16 cellular contexts compared by ENCODE assay signal in the genomic region with DNA sequence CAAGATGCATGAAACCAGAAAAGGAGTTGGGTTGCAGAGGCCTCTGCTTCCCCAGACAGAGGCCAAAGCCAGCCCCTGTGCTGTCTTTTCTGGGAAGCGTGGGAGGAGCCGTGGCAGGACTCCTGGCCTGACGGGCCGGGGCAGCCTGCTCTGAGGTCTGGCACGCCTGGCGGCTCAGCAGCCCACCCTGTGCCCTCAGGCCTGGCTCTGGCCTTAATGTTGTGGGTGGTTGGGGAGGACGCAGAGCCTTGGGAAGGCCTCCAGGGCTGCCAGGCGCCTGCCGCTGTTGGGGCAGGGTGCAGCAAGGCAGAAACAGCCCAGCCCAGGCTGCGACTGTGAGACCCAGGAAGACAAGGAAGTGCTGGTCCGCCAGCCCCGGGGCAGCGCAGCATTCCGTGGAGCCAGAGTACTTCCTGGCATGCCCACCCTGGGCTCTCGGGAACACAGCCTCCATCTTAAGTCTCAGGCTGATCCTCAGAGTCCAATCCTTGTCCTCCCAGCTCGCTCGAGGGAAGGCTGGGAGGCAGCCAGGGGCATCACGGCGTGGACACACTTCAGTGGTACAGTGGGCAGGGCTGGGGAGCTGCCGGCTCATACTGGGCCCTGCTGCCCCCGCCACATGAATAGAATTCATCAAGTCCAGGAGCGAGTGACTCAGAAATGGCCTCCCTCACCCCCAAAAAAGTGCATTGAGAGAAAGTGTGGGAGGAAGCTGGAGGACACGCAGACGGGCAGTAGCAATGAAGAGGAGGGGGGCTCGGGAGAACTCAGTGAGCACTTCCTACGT.
DNase-seq lines count a peak whose midpoint lies in the region; ATAC-seq and TF ChIP-seq lines count a peak whose summit lies in the region.
"Had no signal": no experiment of that assay in that cellular context is flagged by ENCODE, and none has a peak within 500 bp of the region (broad histone marks: within the 10 kb centered on the region; RNA-seq: fewer than 3 reads in every experiment).

No MANE protein-coding gene starts in this region.

- no peaks in the 10 kb centered on the region for H3K9me3 Mint-ChIP-seq in MCF 10A (ENCODE audit: unreplicated experiment)
- H3K9me3 Mint-ChIP-seq: naive B cell; stimulated activated naive CD8-positive, alpha-beta T cell treated with anti-CD3 and anti-CD28 coated beads, Interleukin-15, Interleukin-2, amounts not matched to agents 100 ng/mL and 50 ng/mL, for 24 hours had no signal

- H2BK120ac ChIP-seq in neuronal stem cell (ENCODE audit: low read depth, low read length): no peak overlapping the region

- peak overlapping the region; percentile 53 for H3K4ac ChIP-seq in neuronal stem cell (ENCODE audit: low read length)

- peak in 1 of 2 donors; percentile 48 for DNase-seq in breast epithelium (ENCODE audit: low spot score in 2 of 2)
- DNase-seq in MCF 10A (ENCODE audit: unreplicated experiment): no peak
- peak in 4 of 5 donors; percentile 34 to 59 (median 48) for DNase-seq in heart left ventricle
- no peak for DNase-seq in neuronal stem cell (ENCODE audit: low spot score)
- no peak for DNase-seq in central memory CD4-positive, alpha-beta T cell
- no peak for DNase-seq in foreskin melanocyte
- DNase-seq: activated CD4-positive, CD25-positive, alpha-beta regulatory T cell; GM23248; KBM-7; kidney glomerular epithelial cell; naive B cell; NCI-H1417; OCI-M1 had no signal

- no peaks in the 10 kb centered on the region for H3K27me3 Mint-ChIP-seq in MCF 10A (ENCODE audit: insufficient read depth, unreplicated experiment)
- H3K27me3 Mint-ChIP-seq: naive B cell; stimulated activated naive CD8-positive, alpha-beta T cell treated with anti-CD3 and anti-CD28 coated beads, Interleukin-15, Interleukin-2, amounts not matched to agents 100 ng/mL and 50 ng/mL, for 24 hours had no signal

- peaks cover 6% of the 10 kb centered on the region for H3K36me3 Mint-ChIP-seq in MCF 10A (ENCODE audit: insufficient read depth, unreplicated experiment)
- H3K36me3 Mint-ChIP-seq: naive B cell had no signal

- H3K27ac Mint-ChIP-seq in MCF 10A (ENCODE audit: low read depth, unreplicated experiment): no peak overlapping the region
- H3K27ac Mint-ChIP-seq: stimulated activated naive CD8-positive, alpha-beta T cell treated with anti-CD3 and anti-CD28 coated beads, Interleukin-15, Interleukin-2, amounts not matched to agents 100 ng/mL and 50 ng/mL, for 24 hours had no signal

- TF ChIP-seq POLR2A in breast epithelium (IDR thresholded peaks at IDR 0.05) (no peak), heart left ventricle (IDR thresholded peaks at IDR 0.05) (no peak)

- H2BK15ac ChIP-seq in neuronal stem cell (ENCODE audit: low read length): peak overlapping the region; percentile 39

- CTCF ChIA-PET in MCF 10A (lab: Yijun Ruan, JAX): interaction anchor here (0.6 to 0.9 kb wide), 3 partner anchors 117 to 416 kb away, joined by 3 to 4 read pairs (median 3); no protein-coding TSS in a partner anchor

- no peak overlapping the region for H4K91ac ChIP-seq in neuronal stem cell (ENCODE audit: low read depth, low read length, poor library complexity)

- TF ChIP-seq CTCF in breast epithelium (IDR thresholded peaks at IDR 0.05): no peak
- no peak for TF ChIP-seq CTCF in MCF 10A (IDR thresholded peaks at IDR 0.05; ENCODE audit: unreplicated experiment)
- TF ChIP-seq CTCF in heart left ventricle (IDR thresholded peaks at IDR 0.05): no peak

- no peak overlapping the region for H3K4me2 ChIP-seq in neuronal stem cell (ENCODE audit: insufficient read depth, low read length, poor library complexity, severe bottlenecking)

- H3K4me3 ChIP-seq in breast epithelium (peak overlapping the region in 2 of 3 donors; percentile 18 to 53), heart left ventricle (no peak overlapping the region), neuronal stem cell (ENCODE audit: low read length in 2 of 2) (no peak overlapping the region)
- H3K4me3 ChIP-seq: GM23248 had no signal

- intact Hi-C loops in breast epithelium (cut with DNase I; ENCODE audit: low total_unique reads): loop anchor here (10.0 kb wide), 1 partner anchor 185 kb away; no protein-coding TSS in a partner anchor
- intact Hi-C loops in MCF 10A (cut with micrococcal nuclease): no loop called here
- intact Hi-C loops in heart left ventricle (cut with DNase I): loop anchor here in 9 of 10 donors (5.0 kb wide), 5 partner anchors 77 to 187 kb away; a partner anchor contains a TSS

- BruUV-seq in MCF 10A (replicated peaks; lab: Mats Ljungman, UMichigan): no TSS peak

- H2BK5ac ChIP-seq in neuronal stem cell (ENCODE audit: low read length): no peak overlapping the region

- no peaks in the 10 kb centered on the region for H3K36me3 ChIP-seq in breast epithelium
- peaks cover 0 to 18% (median 3%) of the 10 kb centered on the region in 9 donors for H3K36me3 ChIP-seq in heart left ventricle
- peaks cover 2 to 3% of the 10 kb centered on the region in 2 donors for H3K36me3 ChIP-seq in neuronal stem cell (replicated peaks in 1 of 2; ENCODE audit: control insufficient read depth in 2 of 2, insufficient read depth in 2 of 2, low read length in 2 of 2)

- H3K9me3 ChIP-seq in breast epithelium (no peaks in the 10 kb centered on the region), heart left ventricle (no peaks in the 10 kb centered on the region), neuronal stem cell (replicated peaks in 1 of 2; ENCODE audit: control insufficient read depth in 2 of 2, insufficient read depth in 1 of 2, low read depth in 1 of 2, low read length in 2 of 2) (no peaks in the 10 kb centered on the region)

- no peak overlapping the region for H4K8ac ChIP-seq in neuronal stem cell (ENCODE audit: low read depth, low read length)

- H3K27me3 ChIP-seq in breast epithelium (no peaks in the 10 kb centered on the region), heart left ventricle (no peaks in the 10 kb centered on the region), neuronal stem cell (ENCODE audit: control insufficient read depth in 3 of 3, insufficient read depth in 3 of 3, low read depth in 1 of 3, low read length in 3 of 3) (peaks cover 0 to 35% (median 2%) of the 10 kb centered on the region in 3 experiments)

- POLR2A ChIA-PET in MCF 10A (lab: Yijun Ruan, JAX): no interaction called here

- no peak overlapping the region for H2AFZ ChIP-seq in neuronal stem cell (ENCODE audit: low read length)
- H2AFZ ChIP-seq: GM23248 had no signal

- H3K4me1 ChIP-seq in breast epithelium (peaks cover 7% of the 10 kb centered on the region in 2 donors), heart left ventricle (peaks cover 0 to 32% (median 17%) of the 10 kb centered on the region in 12 donors), neuronal stem cell (ENCODE audit: control insufficient read depth in 2 of 2, insufficient read depth in 1 of 2, low read depth in 1 of 2, low read length in 2 of 2) (peaks cover 0 to 21% of the 10 kb centered on the region in 2 donors)

- H3K9ac ChIP-seq in neuronal stem cell (ENCODE audit: low read depth, low read length, poor library complexity): no peak overlapping the region
- H3K9ac ChIP-seq: GM23248 had no signal

- H3K4me1 Mint-ChIP-seq in MCF 10A (ENCODE audit: insufficient read depth, unreplicated experiment): no peaks in the 10 kb centered on the region
- H3K4me1 Mint-ChIP-seq: naive B cell had no signal

- 71 to 84% (median 77%) methylated on average over 23 to 26 of the region's 26 CpGs for WGBS in heart left ventricle, 4 donors
- no CpG with 5 or more reads among the region's 26 CpGs for WGBS in neuronal stem cell (ENCODE audit: extremely low coverage in 2 of 2, insufficient read length in 2 of 2, insufficient replicate concordance in 1 of 2), 2 donors

- peaks cover 3% of the 10 kb centered on the region for H3K79me1 ChIP-seq in neuronal stem cell (ENCODE audit: low read depth, low read length)

- ATAC-seq in heart left ventricle (peak; percentile 27 to 76 (median 68)), HG02610 (IDR thresholded peaks at IDR 0.05; ENCODE audit: unreplicated experiment) (no peak), GM21825 (IDR thresholded peaks at IDR 0.05; ENCODE audit: unreplicated experiment) (no peak)

- H3K23ac ChIP-seq in neuronal stem cell (ENCODE audit: low read depth, low read length, poor library complexity): peak overlapping the region; percentile 23

- H2BK12ac ChIP-seq in neuronal stem cell (ENCODE audit: low read length): peak overlapping the region; percentile 5

- peak overlapping the region; percentile 77 for H3K18ac ChIP-seq in neuronal stem cell (ENCODE audit: low read length)

- H3K27ac ChIP-seq in breast epithelium (peak overlapping the region; percentile 77 to 93), heart left ventricle (peak overlapping the region; percentile 2 to 82 (median 64)), neuronal stem cell (replicated peaks; ENCODE audit: low read length) (no peak overlapping the region)
- H3K27ac ChIP-seq: GM23248 had no signal

- no peak overlapping the region for H3K4me3 Mint-ChIP-seq in MCF 10A (ENCODE audit: unreplicated experiment)
- H3K4me3 Mint-ChIP-seq: naive B cell; stimulated activated naive CD8-positive, alpha-beta T cell treated with anti-CD3 and anti-CD28 coated beads, Interleukin-15, Interleukin-2, amounts not matched to agents 100 ng/mL and 50 ng/mL, for 24 hours had no signal

- peak overlapping the region; percentile 77 for H2AK5ac ChIP-seq in neuronal stem cell (ENCODE audit: low read depth, low read length)

- H3K14ac ChIP-seq in neuronal stem cell (ENCODE audit: low read length): peak overlapping the region; percentile 58

Comparison
In these comparisons a context has a peak if more than half of its experiments do, and no peak if none do; other contexts are left out.
1. DNase-seq: peak in heart left ventricle (4 of 5); none in MCF 10A (single experiment), neuronal stem cell (single experiment), central memory CD4-positive, alpha-beta T cell (single experiment) and foreskin melanocyte (single experiment).
2. H3K4me3 ChIP-seq: peak in breast epithelium (2 of 3); none in heart left ventricle (0 of 12) and neuronal stem cell (0 of 2).
3. ATAC-seq: peak in heart left ventricle (4 of 4); none in HG02610 (single experiment) and GM21825 (single experiment).